In genomic region chr5:142277796-142278195, GRCh38 we compare ENCODE assay signal across 24 cellular contexts.
"Had no signal": no experiment of that assay in that cellular context is flagged by ENCODE, and none has a peak within 500 bp of the region (broad histone marks: within the 10 kb centered on the region; RNA-seq: fewer than 3 reads in every experiment).

No MANE protein-coding gene starts in this region.

- H3K27me3 ChIP-seq: cardiac muscle cell, tibial artery had no signal

- H3K9me3 Mint-ChIP-seq: activated CD8-positive, alpha-beta T cell treated with anti-CD3 and anti-CD28 coated beads for 36 hours; activated naive CD8-positive, alpha-beta T cell treated with anti-CD3 and anti-CD28 coated beads for 36 hours; activated T-helper 17 cell treated with anti-CD3 and anti-CD28 coated beads, Interleukin-2, amount 50 U/mL, for 72 hours; dendritic cell treated with granulocyte-macrophage colony-stimulating factor and Interleukin-4, amounts not matched to agents 40 ng/mL and 50 ng/mL, for 4 days; natural killer cell; T-cell had no signal

- H3K4me3 ChIP-seq: cardiac muscle cell, tibial artery had no signal

- DNase-seq: activated CD4-positive, alpha-beta T cell treated with anti-CD3 and anti-CD28 coated beads for 48 hours; activated CD4-positive, CD25-positive, alpha-beta regulatory T cell; activated CD8-positive, alpha-beta T cell treated with anti-CD3 and anti-CD28 coated beads for 36 hours; activated naive CD4-positive, alpha-beta T cell; activated naive CD8-positive, alpha-beta T cell treated with anti-CD3 and anti-CD28 coated beads for 36 hours; activated T-cell treated with anti-CD3 and anti-CD28 coated beads, Interleukin-2, amount 50 U/mL, for 1 hour; amygdala; effector memory CD4-positive, alpha-beta T cell; foreskin fibroblast; glutamatergic neuron; hippocampal formation; left ventricle myocardium superior; natural killer cell; nucleus accumbens; posterior cingulate gyrus; retina; stimulated activated naive CD8-positive, alpha-beta T cell treated with anti-CD3 and anti-CD28 coated beads, Interleukin-15, Interleukin-2, amounts not matched to agents 100 U/mL and 50 U/mL, for 24 hours; substantia nigra; T-cell; T-helper 9 cell had no signal

- H3K4me3 Mint-ChIP-seq: activated CD8-positive, alpha-beta T cell treated with anti-CD3 and anti-CD28 coated beads for 36 hours; activated naive CD8-positive, alpha-beta T cell treated with anti-CD3 and anti-CD28 coated beads for 36 hours; activated T-helper 17 cell treated with anti-CD3 and anti-CD28 coated beads, Interleukin-2, amount 50 U/mL, for 72 hours; dendritic cell treated with granulocyte-macrophage colony-stimulating factor and Interleukin-4, amounts not matched to agents 40 ng/mL and 50 ng/mL, for 4 days; natural killer cell; T-cell had no signal

- H3K9me3 ChIP-seq: tibial artery had no signal

- H3K27ac Mint-ChIP-seq: activated CD8-positive, alpha-beta T cell treated with anti-CD3 and anti-CD28 coated beads for 36 hours; activated naive CD8-positive, alpha-beta T cell treated with anti-CD3 and anti-CD28 coated beads for 36 hours; activated T-helper 17 cell treated with anti-CD3 and anti-CD28 coated beads, Interleukin-2, amount 50 U/mL, for 72 hours; dendritic cell treated with granulocyte-macrophage colony-stimulating factor and Interleukin-4, amounts not matched to agents 40 ng/mL and 50 ng/mL, for 4 days; natural killer cell; T-cell had no signal

- H3K27me3 Mint-ChIP-seq: activated naive CD8-positive, alpha-beta T cell treated with anti-CD3 and anti-CD28 coated beads for 36 hours; activated T-helper 17 cell treated with anti-CD3 and anti-CD28 coated beads, Interleukin-2, amount 50 U/mL, for 72 hours; T-cell had no signal

- H3K4me1 Mint-ChIP-seq: activated naive CD8-positive, alpha-beta T cell treated with anti-CD3 and anti-CD28 coated beads for 36 hours; activated T-helper 17 cell treated with anti-CD3 and anti-CD28 coated beads, Interleukin-2, amount 50 U/mL, for 72 hours; T-cell had no signal

- H3K36me3 ChIP-seq: cardiac muscle cell, tibial artery had no signal

- H3K36me3 Mint-ChIP-seq: activated naive CD8-positive, alpha-beta T cell treated with anti-CD3 and anti-CD28 coated beads for 36 hours; natural killer cell; T-cell had no signal

- H3K27ac ChIP-seq: cardiac muscle cell, tibial artery had no signal

- ATAC-seq: activated CD8-positive, alpha-beta T cell treated with anti-CD3 and anti-CD28 coated beads for 36 hours; activated T-helper 17 cell treated with anti-CD3 and anti-CD28 coated beads, Interleukin-2, amount 50 U/mL, for 72 hours; left ventricle myocardium superior; natural killer cell; stimulated activated naive CD8-positive, alpha-beta T cell treated with anti-CD3 and anti-CD28 coated beads, Interleukin-15, Interleukin-2, amounts not matched to agents 100 U/mL and 50 U/mL, for 24 hours; T-cell had no signal
